In genomic region chr1:153669606-153670005, GRCh38 we compare ENCODE assay signal across 11 cellular contexts. TPM values are rescaled to one million over a fixed set of nuclear protein-coding genes. Genes with fewer than 3 reads are reported as not detected.
DNase-seq lines count a peak whose midpoint lies in the region; ATAC-seq and TF ChIP-seq lines count a peak whose summit lies in the region.
"Had no signal": no experiment of that assay in that cellular context is flagged by ENCODE, and none has a peak within 500 bp of the region (broad histone marks: within the 10 kb centered on the region; RNA-seq: fewer than 3 reads in every experiment).

No MANE protein-coding gene starts in this region.

- peaks cover 0 to 60% (median 48%) of the 10 kb centered on the region in 11 experiments; a peak in 17 of 22 replicates for H4K20me1 ChIP-seq in BLaER1 treated with 17β-estradiol and CSF1 and Interleukin-3, amounts not matched to agents 10 nM and 100 nM

- no peaks in the 10 kb centered on the region for H3K27me3 ChIP-seq in BLaER1 treated with 17β-estradiol and CSF1 and Interleukin-3, amounts not matched to agents 10 nM and 100 nM
- H3K27me3 ChIP-seq in MG63 (no peaks in the 10 kb centered on the region), esophagus (ENCODE audit: control insufficient read depth in 1 of 2, insufficient read depth in 2 of 2, low read length in 2 of 2) (no peaks in the 10 kb centered on the region), ovary (no peaks in the 10 kb centered on the region), aorta (ENCODE audit: control insufficient read depth in 1 of 2, insufficient read depth in 2 of 2, low read length in 1 of 2) (no peaks in the 10 kb centered on the region)

- peaks cover 51 to 56% (median 56%) of the 10 kb centered on the region in 11 experiments for H3K36me3 ChIP-seq in BLaER1 treated with 17β-estradiol and CSF1 and Interleukin-3, amounts not matched to agents 10 nM and 100 nM
- H3K36me3 ChIP-seq in MG63 (peaks cover 60% of the 10 kb centered on the region), esophagus (ENCODE audit: control insufficient read depth in 2 of 2, insufficient read depth in 2 of 2, low read length in 1 of 2) (peaks cover 6 to 16% of the 10 kb centered on the region in 2 donors), ovary (no peaks in the 10 kb centered on the region), aorta (ENCODE audit: control insufficient read depth in 1 of 2, insufficient read depth in 2 of 2, low read length in 1 of 2) (peaks cover 2 to 7% of the 10 kb centered on the region in 2 donors)

- H3K9ac ChIP-seq in BLaER1 treated with 17β-estradiol and CSF1 and Interleukin-3, amounts not matched to agents 10 nM and 100 nM, result peak overlapping the region; percentile 91 to 98 (median 95)

- peak overlapping the region; percentile 90 to 100 (median 94) for H3K4me2 ChIP-seq in BLaER1 treated with 17β-estradiol and CSF1 and Interleukin-3, amounts not matched to agents 10 nM and 100 nM

- WGBS in esophagus, 2 donors, result 79 to 80% methylated on average over 6 of the region's 6 CpGs
- WGBS in ovary, 3 donors, result 64 to 74% (median 73%) methylated on average over 6 of the region's 6 CpGs
- 64 to 71% methylated on average over 6 of the region's 6 CpGs for WGBS in aorta, 2 donors

- DNase-seq in MG63 (no peak), ovary (no peak), EL (no peak), aorta (no peak)
- DNase-seq in activated CD4-positive, alpha-beta T cell treated with anti-CD3 and anti-CD28 coated beads, Interleukin-2, amount 50 U/mL, for 48 hours, result no peak
- DNase-seq: activated CD4-positive, alpha-beta memory T cell treated with anti-CD3 and anti-CD28 coated beads, Interleukin-2, amount 10 ng/mL, durations not matched to agents 7 days and 5 days; NCI-H510A had no signal

- H3K9me3 ChIP-seq in BLaER1 treated with 17β-estradiol and CSF1 and Interleukin-3, amounts not matched to agents 10 nM and 100 nM (replicated peaks in 1 of 11), result no peaks in the 10 kb centered on the region
- H3K9me3 ChIP-seq in MG63 (no peaks in the 10 kb centered on the region), esophagus (ENCODE audit: control insufficient read depth in 2 of 2, insufficient read depth in 1 of 2, low read depth in 1 of 2, low read length in 1 of 2) (no peaks in the 10 kb centered on the region), ovary (no peaks in the 10 kb centered on the region), aorta (ENCODE audit: control insufficient read depth, low read length) (no peaks in the 10 kb centered on the region)
- H3K9me3 ChIP-seq: mucosa of descending colon had no signal

- no peak for TF ChIP-seq POLR2A in ovary (IDR thresholded peaks at IDR 0.05)

- ATAC-seq in HG02610 (IDR thresholded peaks at IDR 0.05; ENCODE audit: unreplicated experiment), result no peak
- no peak for ATAC-seq in aorta (ENCODE audit: low FRiP score)
- ATAC-seq: mucosa of descending colon had no signal

- peak overlapping the region in 10 of 11 experiments; percentile 84 to 98 (median 96); a peak in 18 of 22 replicates for H3K27ac ChIP-seq in BLaER1 treated with 17β-estradiol and CSF1 and Interleukin-3, amounts not matched to agents 10 nM and 100 nM
- H3K27ac ChIP-seq in esophagus (ENCODE audit: low read depth in 2 of 2, low read length in 1 of 2) (no peak overlapping the region), ovary (no peak overlapping the region), aorta (ENCODE audit: low read depth in 1 of 2, low read length in 2 of 2) (no peak overlapping the region)

- no peak for TF ChIP-seq CTCF in ovary (IDR thresholded peaks at IDR 0.05)

- H3K4me3 ChIP-seq in BLaER1 treated with 17β-estradiol and CSF1 and Interleukin-3, amounts not matched to agents 10 nM and 100 nM, result peak overlapping the region; percentile 82 to 98 (median 92)
- H3K4me3 ChIP-seq in MG63 (peak overlapping the region; percentile 80), esophagus (ENCODE audit: low read depth in 1 of 2, low read length in 2 of 2) (peak overlapping the region; percentile 68 to 96), ovary (peak overlapping the region; percentile 71), aorta (ENCODE audit: low read length in 2 of 2) (no peak overlapping the region)

- H3K4me1 ChIP-seq in BLaER1 treated with 17β-estradiol and CSF1 and Interleukin-3, amounts not matched to agents 10 nM and 100 nM, result peaks cover 21 to 41% (median 28%) of the 10 kb centered on the region in 10 experiments
- H3K4me1 ChIP-seq in esophagus (ENCODE audit: control insufficient read depth in 2 of 2, insufficient read depth in 2 of 2, low read length in 1 of 2) (no peaks in the 10 kb centered on the region), ovary (ENCODE audit: insufficient read depth) (peaks cover 3% of the 10 kb centered on the region), aorta (ENCODE audit: control insufficient read depth in 1 of 2, insufficient read depth in 2 of 2, low read length in 2 of 2) (no peaks in the 10 kb centered on the region)

- intact Hi-C loops in ovary (cut with DNase I) (loop anchor here (5.0 to 10.0 kb wide), 6 partner anchors 92 to 318 kb away; partner anchors contain the start of genes DENND4B (in 2 of the 4) and RAB13 (in 2 of the 4)), aorta (cut with DNase I) (loop anchor here (5.0 to 10.0 kb wide), 2 partner anchors 95 to 318 kb away; partner anchors contain the start of gene RAB13 (in 1 of the 2))

- TF ChIP-seq EP300 in ovary (IDR thresholded peaks at IDR 0.05), result no peak

RNA-seq across cellular contexts. Expression of gene ILF2, which starts 1.2 kb away (rescaled TPM):
- total RNA-seq in MG63 (2014; rRNA removed; shearing (Covaris generic); ENCODE audit: low replicate concordance), result 305 and 372 TPM in 2 replicates
- polyA plus RNA-seq in esophagus (10 to 100 TPM; 22.5 to 99.9 TPM), ovary (100 to 1,000 TPM in 1 of 2 donors, 10 to 100 TPM in 1; 87.3 to 206 TPM), aorta (10 to 100 TPM; 67.0 to 72.8 TPM)
- total RNA-seq in ovary (100 to 1,000 TPM in 6 of 7 donors, 10 to 100 TPM in 1; 92.5 to 133 (median 122) TPM), aorta (10 to 100 TPM; 70.6 to 82.9 TPM)

RNA-seq across cellular contexts. Expression of gene NPR1, which starts 8.9 kb away (rescaled TPM):
- 0.33 TPM in 1 of 2 replicates, not detected in the other for total RNA-seq in MG63 (2014; rRNA removed; shearing (Covaris generic); ENCODE audit: low replicate concordance)
- polyA plus RNA-seq in esophagus (1 to 10 TPM; 2.2 to 3.6 TPM), ovary (10 to 100 TPM; 20.6 to 31.3 TPM), aorta (100 to 1,000 TPM in 1 of 2 donors, 10 to 100 TPM in 1; 39.4 to 110 TPM)
- total RNA-seq in ovary (10 to 100 TPM; 23.6 to 96.5 (median 50.7) TPM), aorta (100 to 1,000 TPM; 116 to 168 TPM)
- total RNA-seq: activated CD4-positive, alpha-beta memory T cell treated with anti-CD3 and anti-CD28 coated beads, Interleukin-2, amount 10 ng/mL, durations not matched to agents 7 days and 5 days had no signal

RNA-seq across cellular contexts. Expression of gene SNAPIN, which starts 11.1 kb away (rescaled TPM):
- 50.4 and 84.0 TPM in 2 replicates for total RNA-seq in MG63 (2014; rRNA removed; shearing (Covaris generic); ENCODE audit: low replicate concordance)
- polyA plus RNA-seq in esophagus (10 to 100 TPM; 20.0 to 35.3 TPM), ovary (10 to 100 TPM; 41.3 to 70.2 TPM), aorta (10 to 100 TPM; 52.6 to 55.6 TPM)
- total RNA-seq in ovary (10 to 100 TPM; 31.6 to 48.9 (median 38.4) TPM), aorta (10 to 100 TPM; 30.4 to 35.4 TPM)

RNA-seq across cellular contexts. Expression of gene CHTOP, which starts 35.7 kb away (rescaled TPM):
- 61.0 and 72.4 TPM in 2 replicates for total RNA-seq in MG63 (2014; rRNA removed; shearing (Covaris generic); ENCODE audit: low replicate concordance)
- 10 to 100 TPM; 41.6 to 45.5 TPM for polyA plus RNA-seq in esophagus
- 10 to 100 TPM; 54.0 to 91.1 (median 79.0) TPM for total RNA-seq in ovary
- polyA plus RNA-seq in ovary, result 10 to 100 TPM; 66.3 to 72.9 TPM
- total RNA-seq in aorta, result 10 to 100 TPM; 54.3 to 57.0 TPM
- 10 to 100 TPM; 34.4 to 51.8 TPM for polyA plus RNA-seq in aorta

RNA-seq across cellular contexts. Expression of gene S100A1, which starts 41.4 kb away (rescaled TPM):
- total RNA-seq in MG63 (2014; rRNA removed; shearing (Covaris generic); ENCODE audit: low replicate concordance), result 0.99 TPM in 1 of 2 replicates, not detected in the other
- 1 to 10 TPM in 1 of 2 donors, under 1 TPM in 1; 0.93 to 2.3 TPM for polyA plus RNA-seq in esophagus
- total RNA-seq in ovary, result 10 to 100 TPM in 2 of 7 donors, 1 to 10 TPM in 3, under 1 TPM in 1, not detected in 1; 0.91 to 77.2 (median 4.8) TPM
- 1 to 10 TPM in 1 of 2 donors, under 1 TPM in 1; 0.97 to 1.2 TPM for polyA plus RNA-seq in ovary
- total RNA-seq in aorta, result under 1 TPM in 1 of 2 donors, not detected in 1; 0.69 TPM
- polyA plus RNA-seq in aorta, result 1 to 10 TPM in 1 of 2 donors, under 1 TPM in 1; 0.23 to 7.1 TPM
- total RNA-seq: activated CD4-positive, alpha-beta memory T cell treated with anti-CD3 and anti-CD28 coated beads, Interleukin-2, amount 10 ng/mL, durations not matched to agents 7 days and 5 days had no signal

Comparison
In these comparisons a context has a peak if more than half of its experiments do, and no peak if none do; other contexts are left out.
1. H3K27ac ChIP-seq: peak in BLaER1 treated with 17β-estradiol and CSF1 and Interleukin-3, amounts not matched to agents 10 nM and 100 nM (10 of 11); none in esophagus (0 of 2), ovary (0 of 2) and aorta (0 of 2).
2. H3K4me3 ChIP-seq: peak in BLaER1 treated with 17β-estradiol and CSF1 and Interleukin-3, amounts not matched to agents 10 nM and 100 nM (10 of 10), MG63 (single experiment), esophagus (2 of 2) and ovary (single experiment); none in aorta (0 of 2).
3. RNA of gene NPR1, which starts 8.9 kb away (total RNA-seq): 116 to 168 TPM in aorta and 23.6 to 96.5 TPM in ovary; 0.33 TPM in MG63; every median in the first group is over 10 times any median in the second.